22 cellular contexts compared by ENCODE assay signal in genomic region chr14:87772854-87773253, GRCh38.
A peak's percentile ranks its signal among the peaks of the same experiment; 100 is the strongest.
DNase-seq lines count a peak whose midpoint lies in the region; FAIRE-seq and TF ChIP-seq lines count a peak whose summit lies in the region.
"Had no signal": no experiment of that assay in that cellular context is flagged by ENCODE, and none has a peak within 500 bp of the region (broad histone marks: within the 10 kb centered on the region; RNA-seq: fewer than 3 reads in every experiment).

No MANE protein-coding gene starts in this region.

- TF ChIP-seq POLR2A in H1 (IDR thresholded peaks at IDR 0.05; ENCODE audit: control extremely low read depth in 1 of 2, low read depth in 2 of 2, low read length in 2 of 2) = no peak

- H2BK20ac ChIP-seq in H1 (ENCODE audit: low read length) = no peak overlapping the region

- no peak overlapping the region for H4K5ac ChIP-seq in H1 (ENCODE audit: insufficient read length, low read depth, low read length)

- H3K14ac ChIP-seq in H1 (ENCODE audit: insufficient read length) = no peak overlapping the region

- no peak overlapping the region for H3K4me2 ChIP-seq in H1 (ENCODE audit: insufficient read depth in 1 of 2, low read depth in 2 of 2, low read length in 2 of 2)
- H3K4me2 ChIP-seq: A549 had no signal

- no peaks in the 10 kb centered on the region for H3K79me1 ChIP-seq in H1 (ENCODE audit: low read depth, low read length)

- no peaks in the 10 kb centered on the region for H4K20me1 ChIP-seq in H1 (replicated peaks in 1 of 2; ENCODE audit: control insufficient read depth in 1 of 2, insufficient read depth in 2 of 2, low read length in 2 of 2)
- H4K20me1 ChIP-seq: BLaER1 treated with 17β-estradiol and CSF1 and Interleukin-3, amounts not matched to agents 10 nM and 100 nM had no signal

- TF ChIP-seq CTCF in H1 (IDR thresholded peaks at IDR 0.05; ENCODE audit: control extremely low read depth in 1 of 3, insufficient read depth in 1 of 3, low read depth in 1 of 3, low read length in 3 of 3) (no peak), WERI-Rb-1 (IDR thresholded peaks at IDR 0.05; ENCODE audit: low read depth, low read length) (no peak)

- H2AFZ ChIP-seq in H1 (ENCODE audit: low read length) = peak overlapping the region; percentile 56; the same call in 1 of the 2 replicates

- DNase-seq in H7 = peak; percentile 44
- no peak for DNase-seq in H1 (ENCODE audit: low read depth in 1 of 2, low spot score in 2 of 2)
- peak; percentile 23 for DNase-seq in iPS-NIHi11 (ENCODE audit: low spot score)
- no peak for DNase-seq in OCI-M2 (lab: John Stamatoyannopoulos, UW; ENCODE audit: unreplicated experiment)
- no peak for DNase-seq in WERI-Rb-1
- DNase-seq in superior temporal gyrus (ENCODE audit: extremely low spot score) = no peak
- DNase-seq: 8988T; ACHN; AML-193; BE2C; CD4-positive, alpha-beta T cell; CD8-positive, alpha-beta memory T cell; DMS 273 treated with DMSO at 0.1 percent for 48 hours; DMS79; EL; GDM1; HCEC 1CT had no signal

- H3K79me2 ChIP-seq in H1 (ENCODE audit: control insufficient read depth in 1 of 2, insufficient read depth in 2 of 2, low read length in 2 of 2) = no peaks in the 10 kb centered on the region

- H3K4me1 ChIP-seq in H1 (replicated peaks in 1 of 4; ENCODE audit: control insufficient read depth in 3 of 4, insufficient read depth in 4 of 4, low read length in 3 of 4) = no peaks in the 10 kb centered on the region
- H3K4me1 ChIP-seq: A549, BE2C had no signal

- no peak for FAIRE-seq in H1 (lab: Jason Lieb, UNC)
- FAIRE-seq: A549, D721Med, GM12878, GM18507 had no signal

- no peak overlapping the region for H2AK5ac ChIP-seq in H1 (ENCODE audit: low read depth, low read length)

- H3K9me3 ChIP-seq in H1 (ENCODE audit: insufficient read depth in 2 of 2, low read depth in 1 of 2, low read length in 1 of 2) = peaks cover 0 to 5% of the 10 kb centered on the region in 2 experiments; a peak in 1 of 4 replicates
- H3K9me3 ChIP-seq in WERI-Rb-1 (ENCODE audit: severe bottlenecking) = peaks cover 4% of the 10 kb centered on the region
- H3K9me3 ChIP-seq: A549, BE2C had no signal

- no peak overlapping the region for H3K18ac ChIP-seq in H1 (ENCODE audit: extremely low read depth, low read length)

- no peak overlapping the region for H3K27ac ChIP-seq in H1 (ENCODE audit: low read depth, low read length)
- H3K27ac ChIP-seq in WERI-Rb-1 = no peak overlapping the region
- H3K27ac ChIP-seq: A549; BLaER1 treated with 17β-estradiol and CSF1 and Interleukin-3, amounts not matched to agents 10 nM and 100 nM had no signal

- H2BK120ac ChIP-seq in H1 (replicated peaks; ENCODE audit: low read depth, low read length) = no peak overlapping the region

- no peak for TF ChIP-seq EP300 in H1 (IDR thresholded peaks at IDR 0.05; ENCODE audit: borderline replicate concordance in 1 of 2, low read depth in 2 of 2, low read length in 2 of 2)

- H3K23ac ChIP-seq in H1 (ENCODE audit: insufficient read length) = no peak overlapping the region

- H3K23me2 ChIP-seq in H1 (ENCODE audit: low read depth, low read length) = no peaks in the 10 kb centered on the region

- 76% methylated on average over 7 of the region's 7 CpGs; no CpG with 5 or more reads in 1 of the 2 experiments for WGBS in H1 (ENCODE audit: extremely low coverage in 1 of 2, insufficient coverage in 1 of 2, insufficient read length in 1 of 2, insufficient replicate concordance in 2 of 2, low coverage in 1 of 2, low lambda C conversion rate in 2 of 2, missing lambda C conversion rate in 1 of 2), 2 experiments

- TF ChIP-seq RAD21 in H1 (IDR thresholded peaks at IDR 0.05 in 1 of 2, conservative IDR thresholded peaks at IDR 0.05 in 1 of 2; ENCODE audit: low read depth in 2 of 2, low read length in 2 of 2) = no peak

- H3K36me3 ChIP-seq in H7 (replicated peaks; ENCODE audit: control insufficient read depth, insufficient read depth, low read length) = no peaks in the 10 kb centered on the region
- H3K36me3 ChIP-seq in H1 (ENCODE audit: control insufficient read depth in 2 of 4, insufficient read depth in 4 of 4, low read length in 3 of 4) = no peaks in the 10 kb centered on the region
- H3K36me3 ChIP-seq in WERI-Rb-1 = no peaks in the 10 kb centered on the region
- H3K36me3 ChIP-seq: BE2C; BLaER1 treated with 17β-estradiol and CSF1 and Interleukin-3, amounts not matched to agents 10 nM and 100 nM had no signal

- H3K4me3 ChIP-seq in H7 (ENCODE audit: insufficient read depth, low read depth, low read length) = no peak overlapping the region
- H3K4me3 ChIP-seq in H1 (ENCODE audit: extremely low read depth in 1 of 4, insufficient read depth in 2 of 4, low read depth in 3 of 4, low read length in 4 of 4) = no peak overlapping the region
- no peak overlapping the region for H3K4me3 ChIP-seq in WERI-Rb-1 (ENCODE audit: low read depth, low read length)
- H3K4me3 ChIP-seq: A549; BLaER1 treated with 17β-estradiol and CSF1 and Interleukin-3, amounts not matched to agents 10 nM and 100 nM; GM12878 had no signal

- no peak overlapping the region for H4K91ac ChIP-seq in H1 (replicated peaks; ENCODE audit: insufficient read length, low read length)

- CTCF ChIA-PET in H1 (lab: Charles Lee; ENCODE audit: partially characterized antibody) = no interaction called here

- H2BK12ac ChIP-seq in H1 (ENCODE audit: low read depth, low read length) = no peak overlapping the region

- H2BK15ac ChIP-seq in H1 (ENCODE audit: low read length) = no peak overlapping the region

- H2BK5ac ChIP-seq in H1 (ENCODE audit: low read depth, low read length) = no peak overlapping the region

- no peak overlapping the region for H4K8ac ChIP-seq in H1 (ENCODE audit: extremely low read depth, insufficient read depth, low read length)

- H3K9ac ChIP-seq in H1 (replicated peaks in 1 of 4; ENCODE audit: extremely low read depth in 1 of 4, low read depth in 3 of 4, low read length in 3 of 4) = no peak overlapping the region
- H3K9ac ChIP-seq: BLaER1 treated with 17β-estradiol and CSF1 and Interleukin-3, amounts not matched to agents 10 nM and 100 nM had no signal

- H3K27me3 ChIP-seq in H7 (ENCODE audit: control insufficient read depth, insufficient read depth, low read length) (no peaks in the 10 kb centered on the region), H1 (replicated peaks in 1 of 4; ENCODE audit: control insufficient read depth in 3 of 4, extremely low read depth in 1 of 4, insufficient read depth in 3 of 4, low read length in 3 of 4) (no peaks in the 10 kb centered on the region), WERI-Rb-1 (ENCODE audit: insufficient read depth, low read depth, severe bottlenecking) (no peaks in the 10 kb centered on the region)
- H3K27me3 ChIP-seq: BE2C; BLaER1 treated with 17β-estradiol and CSF1 and Interleukin-3, amounts not matched to agents 10 nM and 100 nM had no signal

- POLR2A ChIA-PET in H1 (lab: Charles Lee; ENCODE audit: partially characterized antibody) = no interaction called here

- no peak overlapping the region for H3K4ac ChIP-seq in H1 (replicated peaks; ENCODE audit: insufficient read length, low read depth, low read length)

- H3K56ac ChIP-seq in H1 (replicated peaks; ENCODE audit: insufficient read length, low read depth, low read length) = no peak overlapping the region

TF ChIP-seq in H1, 55 proteins besides CTCF, POLR2A, EP300 and RAD21:
- TF ChIP-seq SAP30 (IDR thresholded peaks at IDR 0.05; ENCODE audit: insufficient read depth, insufficient replicate concordance, low read length) = no peak
- no peak for TF ChIP-seq TEAD4 (IDR thresholded peaks at IDR 0.05; ENCODE audit: low read depth, low read length)
- no peak for TF ChIP-seq JUN (IDR thresholded peaks at IDR 0.05; ENCODE audit: low read depth, low read length)
- no peak for TF ChIP-seq ATF3 (IDR thresholded peaks at IDR 0.05; ENCODE audit: insufficient read depth, low read depth, low read length)
- TF ChIP-seq SIN3A (conservative IDR thresholded peaks at IDR 0.05 in 1 of 2, IDR thresholded peaks at IDR 0.05 in 1 of 2; ENCODE audit: low read depth in 1 of 2, low read length in 2 of 2) = no peak
- no peak for TF ChIP-seq TAF1 (IDR thresholded peaks at IDR 0.05; ENCODE audit: low read depth, low read length)
- TF ChIP-seq ASH2L (IDR thresholded peaks at IDR 0.05; ENCODE audit: low read length) = no peak

Comparison
In these comparisons a context has a peak if more than half of its experiments do, and no peak if none do; other contexts are left out.
1. DNase-seq: peak in H7 (single experiment) and iPS-NIHi11 (single experiment); none in H1 (0 of 2), OCI-M2 (single experiment), WERI-Rb-1 (single experiment) and superior temporal gyrus (single experiment).